In the genomic region with DNA sequence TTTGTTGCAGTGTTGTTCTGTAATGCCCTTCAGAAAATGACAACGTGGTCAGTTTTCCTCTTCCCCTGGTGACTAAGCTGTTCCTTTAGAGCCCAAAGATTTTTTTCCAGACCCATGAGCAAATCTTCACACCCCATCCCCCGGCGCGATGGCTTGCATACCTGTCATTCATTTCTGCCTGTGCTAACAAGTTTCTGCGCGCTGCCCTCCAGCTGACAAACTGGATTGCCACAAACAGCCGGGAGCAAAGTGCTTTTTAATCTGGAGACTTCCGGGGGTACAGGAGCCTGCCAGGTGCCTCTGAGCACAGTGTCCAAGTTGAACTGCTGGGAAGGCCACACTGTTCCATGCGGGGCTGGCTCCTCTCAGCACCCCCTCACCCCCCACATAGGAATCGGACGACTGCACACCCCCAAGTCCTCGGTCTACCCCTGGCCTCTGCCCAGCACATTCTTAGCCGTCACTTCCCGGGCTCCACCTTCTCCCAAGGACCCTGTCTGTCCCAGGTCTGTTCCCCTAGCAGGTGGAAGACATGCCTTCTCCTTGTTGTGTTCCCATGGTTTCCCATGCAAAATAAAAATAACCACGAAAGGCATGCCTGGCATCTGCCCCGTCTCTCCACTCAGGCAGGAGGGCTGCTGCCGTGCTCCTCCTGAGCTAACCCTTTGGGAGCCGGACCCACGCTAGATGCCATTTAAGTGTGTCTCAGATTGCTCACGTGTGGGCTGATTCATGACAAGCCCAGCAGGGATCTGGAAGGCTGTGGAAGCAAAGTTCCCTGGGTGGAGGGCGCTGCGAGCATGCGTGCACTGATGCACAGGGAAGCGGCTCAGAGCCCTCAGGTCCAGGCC, we compare ENCODE assay signal across 10 cellular contexts. TPM values are rescaled to one million over a fixed set of nuclear protein-coding genes. Genes with fewer than 3 reads are reported as not detected.
A peak's percentile ranks its signal among the peaks of the same experiment; 100 is the strongest.
DNase-seq lines count a peak whose midpoint lies in the region; ATAC-seq and TF ChIP-seq lines count a peak whose summit lies in the region.
"Had no signal": no experiment of that assay in that cellular context is flagged by ENCODE, and none has a peak within 500 bp of the region (broad histone marks: within the 10 kb centered on the region; RNA-seq: fewer than 3 reads in every experiment).

No MANE protein-coding gene starts in this region.

- peak overlapping the region; percentile 71 to 86 for H3K27ac ChIP-seq in lung (ENCODE audit: low read depth in 1 of 2, low read length in 1 of 2)

- WGBS in lung, 2 donors, result 70 to 78% methylated on average over 24 of the region's 24 CpGs

- no peak overlapping the region for H3K4me3 ChIP-seq in lung

- peak overlapping the region; percentile 97 for H3K27ac Mint-ChIP-seq in type B pancreatic cell
- H3K27ac Mint-ChIP-seq: activated T-helper 2 cell treated with anti-CD3 and anti-CD28 coated beads, Interferon-gamma antibody, Interleukin-2, Interleukin-4, amounts not matched to agents 10 μg/mL and 5 μg/mL and 100 μg/mL, durations not matched to agents 14 hours and 24 hours and 36 hours had no signal

- peaks cover 10% of the 10 kb centered on the region for H3K4me1 Mint-ChIP-seq in type B pancreatic cell (ENCODE audit: unreplicated experiment)

- peaks cover 1% of the 10 kb centered on the region for H3K9me3 Mint-ChIP-seq in type B pancreatic cell
- H3K9me3 Mint-ChIP-seq: activated T-helper 2 cell treated with anti-CD3 and anti-CD28 coated beads, Interferon-gamma antibody, Interleukin-2, Interleukin-4, amounts not matched to agents 10 μg/mL and 5 μg/mL and 100 μg/mL, durations not matched to agents 14 hours and 24 hours and 36 hours had no signal

- peak overlapping the region; percentile 69 for H3K4me3 Mint-ChIP-seq in type B pancreatic cell

- H3K36me3 Mint-ChIP-seq in type B pancreatic cell, result peaks cover 19% of the 10 kb centered on the region

- H3K9me3 ChIP-seq in lung (ENCODE audit: control insufficient read depth in 2 of 2, insufficient read depth in 1 of 2, low read length in 1 of 2), result no peaks in the 10 kb centered on the region

- no peaks in the 10 kb centered on the region for H3K27me3 Mint-ChIP-seq in type B pancreatic cell

- DNase-seq in DMS53 (lab: John Stamatoyannopoulos, UW) (peak; percentile 27), DMS53 treated with DMSO at 0.1 percent for 48 hours (lab: John Stamatoyannopoulos, UW; ENCODE audit: unreplicated experiment) (no peak), dermis microvascular lymphatic vessel endothelial cell (ENCODE audit: low read depth in 2 of 2) (peak; percentile 45 to 55), lung (ENCODE audit: low spot score) (peak; percentile 75), type B pancreatic cell (ENCODE audit: extremely low spot score, unreplicated experiment) (no peak), globus pallidus (ENCODE audit: low spot score) (no peak), SHP77 (lab: John Stamatoyannopoulos, UW) (no peak)
- no peak for DNase-seq in stimulated activated naive CD4-positive, alpha-beta T cell treated with Interleukin-2 at 50 U/mL for 16 hours (lab: John Stamatoyannopoulos, UW)
- DNase-seq: NCI-H1694 treated with DMSO at 0.1 percent for 48 hours had no signal

- H3K27me3 ChIP-seq in lung (ENCODE audit: control insufficient read depth, insufficient read depth), result no peaks in the 10 kb centered on the region

- TF ChIP-seq CTCF in lung (IDR thresholded peaks at IDR 0.05; ENCODE audit: control extremely low read depth, extremely low read depth) (no peak), type B pancreatic cell (conservative IDR thresholded peaks at IDR 0.05) (no peak)

- peak; percentile 63 for ATAC-seq in lung (ENCODE audit: insufficient read depth, low FRiP score)

- H3K4me1 ChIP-seq in lung (ENCODE audit: control insufficient read depth in 2 of 2, insufficient read depth in 2 of 2, low read length in 2 of 2), result peaks cover 0 to 2% of the 10 kb centered on the region in 2 donors

- peaks cover 10 to 32% of the 10 kb centered on the region in 2 donors for H3K36me3 ChIP-seq in lung (ENCODE audit: control insufficient read depth in 2 of 2, insufficient read depth in 2 of 2, low read length in 2 of 2)

RNA-seq across cellular contexts. Expression of a gene that starts 14.1 kb away (rescaled TPM):
- total RNA-seq in dermis microvascular lymphatic vessel endothelial cell, result 3.1 and 5.3 TPM in 2 replicates
- 10 to 100 TPM; 13.6 to 14.6 TPM for total RNA-seq in lung
- polyA plus RNA-seq in lung, result 10 to 100 TPM in 1 of 2 donors, 1 to 10 TPM in 1; 9.5 to 10.8 TPM
- 11.8 and 18.9 TPM in 2 replicates for total RNA-seq in type B pancreatic cell (ENCODE audit: low replicate concordance)

Comparison
In these comparisons a context has a peak if more than half of its experiments do, and no peak if none do; other contexts are left out.
1. DNase-seq: peak in DMS53 (single experiment), dermis microvascular lymphatic vessel endothelial cell (2 of 2) and lung (single experiment); none in DMS53 treated with DMSO at 0.1 percent for 48 hours (single experiment), type B pancreatic cell (single experiment), globus pallidus (single experiment), SHP77 (0 of 2) and stimulated activated naive CD4-positive, alpha-beta T cell treated with Interleukin-2 at 50 U/mL for 16 hours (single experiment).